In the genomic region with DNA sequence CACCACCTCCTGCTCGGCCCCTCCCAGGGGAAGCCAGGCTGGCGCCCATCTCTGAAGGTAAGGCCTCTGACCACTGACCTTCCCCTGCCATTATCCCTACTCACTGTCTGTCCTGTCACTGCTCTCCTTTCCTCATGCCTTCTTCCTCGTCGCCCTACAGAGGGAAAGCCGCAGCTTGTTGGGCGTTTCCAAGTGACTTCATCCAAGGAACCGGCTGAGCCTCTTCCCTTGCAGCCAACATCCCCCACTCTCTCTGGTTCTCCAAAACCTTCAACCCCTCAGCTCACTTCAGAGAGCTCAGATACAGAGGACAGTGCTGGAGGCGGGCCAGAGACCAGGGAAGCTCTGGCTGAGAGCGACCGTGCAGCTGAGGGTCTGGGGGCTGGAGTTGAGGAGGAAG, we compare ENCODE assay signal across 11 cellular contexts. TPM values are rescaled to one million over a fixed set of nuclear protein-coding genes. Genes with fewer than 3 reads are reported as not detected.
"Had no signal": no experiment of that assay in that cellular context is flagged by ENCODE, and none has a peak within 500 bp of the region (broad histone marks: within the 10 kb centered on the region; RNA-seq: fewer than 3 reads in every experiment).

No MANE protein-coding gene starts in this region.

- H3K4me3 ChIP-seq: left lung, right atrium auricular region, thyroid gland, vagina had no signal

- H3K9me3 ChIP-seq: left lung, neutrophil, right atrium auricular region, thyroid gland, vagina had no signal

- ATAC-seq: activated CD8-positive, alpha-beta memory T cell treated with anti-CD3 and anti-CD28 coated beads, Interleukin-2, amount 10 ng/mL, durations not matched to agents 7 days and 5 days; foreskin keratinocyte; left lung had no signal

- H3K36me3 ChIP-seq: neutrophil, right atrium auricular region, thyroid gland had no signal

- H3K27ac Mint-ChIP-seq: activated CD8-positive, alpha-beta memory T cell treated with anti-CD3 and anti-CD28 coated beads, Interleukin-2, amount 10 ng/mL, durations not matched to agents 7 days and 5 days had no signal

- H3K27me3 ChIP-seq: foreskin keratinocyte, right atrium auricular region, thyroid gland, vagina had no signal

- H3K9me3 Mint-ChIP-seq: central memory CD8-positive, alpha-beta T cell; dendritic cell treated with granulocyte-macrophage colony-stimulating factor and Interleukin-4, amounts not matched to agents 40 ng/mL and 50 ng/mL, for 4 days had no signal

- H3K27me3 Mint-ChIP-seq: central memory CD8-positive, alpha-beta T cell had no signal

- H3K4me3 Mint-ChIP-seq: activated CD8-positive, alpha-beta memory T cell treated with anti-CD3 and anti-CD28 coated beads, Interleukin-2, amount 10 ng/mL, durations not matched to agents 7 days and 5 days; central memory CD8-positive, alpha-beta T cell; dendritic cell treated with granulocyte-macrophage colony-stimulating factor and Interleukin-4, amounts not matched to agents 40 ng/mL and 50 ng/mL, for 4 days had no signal

- H3K27ac ChIP-seq: foreskin keratinocyte, left lung, neutrophil, right atrium auricular region, thyroid gland, vagina had no signal

- DNase-seq: activated CD8-positive, alpha-beta memory T cell treated with anti-CD3 and anti-CD28 coated beads, Interleukin-2, amount 10 ng/mL, durations not matched to agents 7 days and 5 days; activated T-cell treated with anti-CD3 and anti-CD28 coated beads, Interleukin-2, amount 50 U/mL, for 48 hours; foreskin keratinocyte; small intestine; thyroid gland had no signal

RNA-seq across cellular contexts. Expression of gene CNTD1, which starts 3.2 kb away (rescaled TPM):
- total RNA-seq: activated CD8-positive, alpha-beta memory T cell treated with anti-CD3 and anti-CD28 coated beads, Interleukin-2, amount 10 ng/mL, durations not matched to agents 7 days and 5 days; foreskin keratinocyte; vagina had no signal
